Comparison of ENCODE assay signal across 14 cellular contexts in genomic region chr11:69138265-69138664, GRCh38. TPM values are rescaled to one million over a fixed set of nuclear protein-coding genes. Genes with fewer than 3 reads are reported as not detected.
DNase-seq lines count a peak whose midpoint lies in the region; ATAC-seq, FAIRE-seq and TF ChIP-seq lines count a peak whose summit lies in the region.
"Had no signal": no experiment of that assay in that cellular context is flagged by ENCODE, and none has a peak within 500 bp of the region (broad histone marks: within the 10 kb centered on the region; RNA-seq: fewer than 3 reads in every experiment).

No MANE protein-coding gene starts in this region.

- peaks cover 27% of the 10 kb centered on the region for H3K4me1 Mint-ChIP-seq in progenitor cell of endocrine pancreas (ENCODE audit: low read depth)

- no peak overlapping the region for H3K4me3 ChIP-seq in ovary

- TF ChIP-seq POLR2A in ovary (IDR thresholded peaks at IDR 0.05): no peak

- peaks cover 8% of the 10 kb centered on the region for H3K36me3 Mint-ChIP-seq in progenitor cell of endocrine pancreas (ENCODE audit: insufficient read depth)

- H3K4me3 Mint-ChIP-seq in progenitor cell of endocrine pancreas (ENCODE audit: low read depth): no peak overlapping the region
- H3K4me3 Mint-ChIP-seq: stimulated activated naive CD8-positive, alpha-beta T cell treated with anti-CD3 and anti-CD28 coated beads, Interleukin-15, amount 100 ng/mL, for 72 hours had no signal

- H3K9me3 Mint-ChIP-seq in progenitor cell of endocrine pancreas (ENCODE audit: low read depth): peaks cover 10% of the 10 kb centered on the region

- H3K9me3 ChIP-seq in ovary: no peaks in the 10 kb centered on the region

- in situ Hi-C loops in KBM-7 (cut with MboI; ENCODE audit: low pct_unique_long_range_greater_than_20kb, low sequenced_read_pairs): no loop called here

- 46 to 51% (median 47%) methylated on average over 3 of the region's 3 CpGs for WGBS in ovary, 3 donors

- ATAC-seq in HG02798 (IDR thresholded peaks at IDR 0.05; ENCODE audit: poor library complexity, unreplicated experiment): no peak
- ATAC-seq: stimulated activated naive CD8-positive, alpha-beta T cell treated with anti-CD3 and anti-CD28 coated beads, Interleukin-15, amount 100 ng/mL, for 72 hours had no signal

- intact Hi-C loops in ovary (cut with DNase I): no loop called here

- DNase-seq in GM03348 (ENCODE audit: low spot score) (peak; percentile 71), RCC 7860 (ENCODE audit: low spot score) (peak; percentile 64), epithelial cell of prostate (ENCODE audit: low read depth, low spot score) (peak; percentile 68), progenitor cell of endocrine pancreas (ENCODE audit: low spot score, unreplicated experiment) (no peak), retina (no peak), KBM-7 (no peak), ovary (no peak)
- DNase-seq: NCI-H1417 treated with DMSO at 0.1 percent for 48 hours; NCI-H526; SHP77 treated with DMSO at 0.1 percent for 48 hours; stimulated activated naive CD8-positive, alpha-beta T cell treated with anti-CD3 and anti-CD28 coated beads, Interleukin-15, amount 100 ng/mL, for 72 hours had no signal

- peak overlapping the region; percentile 57 for H3K27ac Mint-ChIP-seq in progenitor cell of endocrine pancreas
- H3K27ac Mint-ChIP-seq: stimulated activated naive CD8-positive, alpha-beta T cell treated with anti-CD3 and anti-CD28 coated beads, Interleukin-15, amount 100 ng/mL, for 72 hours had no signal

- no peaks in the 10 kb centered on the region for H3K27me3 Mint-ChIP-seq in progenitor cell of endocrine pancreas
- H3K27me3 Mint-ChIP-seq: stimulated activated naive CD8-positive, alpha-beta T cell treated with anti-CD3 and anti-CD28 coated beads, Interleukin-15, amount 100 ng/mL, for 72 hours had no signal

- H3K27me3 ChIP-seq in ovary: no peaks in the 10 kb centered on the region

- H3K27ac ChIP-seq in epithelial cell of prostate: peak overlapping the region; percentile 61
- no peak overlapping the region for H3K27ac ChIP-seq in ovary
- H3K27ac ChIP-seq: C4-2B had no signal

- TF ChIP-seq EP300 in ovary (IDR thresholded peaks at IDR 0.05): no peak

- no peaks in the 10 kb centered on the region for H3K36me3 ChIP-seq in ovary

- TF ChIP-seq CTCF in progenitor cell of endocrine pancreas (IDR thresholded peaks at IDR 0.05; ENCODE audit: unreplicated experiment) (no peak), ovary (IDR thresholded peaks at IDR 0.05) (no peak)

- no peak for FAIRE-seq in RCC 7860 (lab: Jason Lieb, UNC)
- FAIRE-seq: HTR-8/SVneo had no signal

- no peaks in the 10 kb centered on the region for H3K4me1 ChIP-seq in ovary (ENCODE audit: insufficient read depth)

RNA-seq across cellular contexts. Expression of gene SMIM38, which starts 17.5 kb away (rescaled TPM):
- total RNA-seq in progenitor cell of endocrine pancreas (0.65 and 1.2 TPM in 2 replicates), ovary (1 to 10 TPM; 1.4 to 6.3 (median 3.1) TPM)
- under 1 TPM; 0.43 to 0.65 TPM for polyA plus RNA-seq in ovary

Comparison
In these comparisons a context has a peak if more than half of its experiments do, and no peak if none do; other contexts are left out.
1. DNase-seq: peak in GM03348 (single experiment), RCC 7860 (single experiment) and epithelial cell of prostate (single experiment); none in progenitor cell of endocrine pancreas (single experiment), retina (single experiment), KBM-7 (single experiment) and ovary (0 of 5).